Comparison of ENCODE assay signal across 19 cellular contexts in the genomic region with DNA sequence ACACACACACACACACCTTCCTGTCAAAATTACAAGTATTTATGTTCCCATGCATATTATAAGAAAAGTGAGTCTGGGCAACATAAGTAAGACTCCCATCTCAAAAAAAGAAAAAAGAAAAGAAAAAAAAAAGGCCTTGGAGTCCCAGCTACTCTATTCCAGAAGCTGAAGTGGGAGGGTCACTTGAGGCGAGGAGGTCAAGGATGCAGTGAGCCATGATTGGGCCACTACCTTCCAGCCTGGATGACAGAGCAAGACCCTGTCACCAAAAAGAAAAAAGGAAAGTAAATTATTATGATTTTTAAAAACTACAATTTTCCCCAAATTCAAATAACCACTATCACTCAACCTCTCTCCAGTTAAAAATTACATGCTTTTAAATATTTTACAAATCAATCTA.
"Had no signal": no experiment of that assay in that cellular context is flagged by ENCODE, and none has a peak within 500 bp of the region (broad histone marks: within the 10 kb centered on the region; RNA-seq: fewer than 3 reads in every experiment).

No MANE protein-coding gene starts in this region.

- H3K4me1 ChIP-seq: neural progenitor cell, prostate gland, suprapubic skin had no signal

- H3K9me3 ChIP-seq: gastrocnemius medialis, prostate gland, right atrium auricular region, spleen, suprapubic skin had no signal

- H3K4me2 ChIP-seq: neural progenitor cell had no signal

- H3K27ac ChIP-seq: gastrocnemius medialis, neural progenitor cell, prostate gland, right atrium auricular region, spleen, suprapubic skin had no signal

- H3K4me3 ChIP-seq: gastrocnemius medialis, lung, neural progenitor cell, prostate gland, right atrium auricular region, spleen, suprapubic skin had no signal

- H3K27me3 ChIP-seq: gastrocnemius medialis, neural progenitor cell, right atrium auricular region, spleen, suprapubic skin had no signal

- ATAC-seq: gastrocnemius medialis; left lobe of liver; naive thymus-derived CD4-positive, alpha-beta T cell; sciatic nerve; stimulated activated memory B cell treated with anti-CD40 and anti-IgM and Interleukin-4, amounts not matched to agents 10 μg/mL and 1 μg/mL and 100 μg/mL, for 72 hours; stimulated activated naive CD8-positive, alpha-beta T cell treated with anti-CD3 and anti-CD28 coated beads, Interleukin-15, Interleukin-2, amounts not matched to agents 100 U/mL and 50 U/mL, for 24 hours had no signal

- DNase-seq: cortex of kidney; foreskin fibroblast; gastrocnemius medialis; head of caudate nucleus; mesendoderm; midbrain; naive thymus-derived CD4-positive, alpha-beta T cell; spleen; stimulated activated CD4-positive, alpha-beta T cell treated with anti-CD3 and anti-CD28 coated beads, Interleukin-4, amount 100 ng/mL, for 4 hours; stimulated activated naive CD8-positive, alpha-beta T cell treated with anti-CD3 and anti-CD28 coated beads, Interleukin-15, Interleukin-2, amounts not matched to agents 100 U/mL and 50 U/mL, for 24 hours; trophoblast cell had no signal

- H3K9ac ChIP-seq: neural progenitor cell had no signal

- H3K36me3 ChIP-seq: gastrocnemius medialis, neural progenitor cell, prostate gland, right atrium auricular region, spleen, suprapubic skin had no signal

- H2AFZ ChIP-seq: neural progenitor cell had no signal
